In the genomic region with DNA sequence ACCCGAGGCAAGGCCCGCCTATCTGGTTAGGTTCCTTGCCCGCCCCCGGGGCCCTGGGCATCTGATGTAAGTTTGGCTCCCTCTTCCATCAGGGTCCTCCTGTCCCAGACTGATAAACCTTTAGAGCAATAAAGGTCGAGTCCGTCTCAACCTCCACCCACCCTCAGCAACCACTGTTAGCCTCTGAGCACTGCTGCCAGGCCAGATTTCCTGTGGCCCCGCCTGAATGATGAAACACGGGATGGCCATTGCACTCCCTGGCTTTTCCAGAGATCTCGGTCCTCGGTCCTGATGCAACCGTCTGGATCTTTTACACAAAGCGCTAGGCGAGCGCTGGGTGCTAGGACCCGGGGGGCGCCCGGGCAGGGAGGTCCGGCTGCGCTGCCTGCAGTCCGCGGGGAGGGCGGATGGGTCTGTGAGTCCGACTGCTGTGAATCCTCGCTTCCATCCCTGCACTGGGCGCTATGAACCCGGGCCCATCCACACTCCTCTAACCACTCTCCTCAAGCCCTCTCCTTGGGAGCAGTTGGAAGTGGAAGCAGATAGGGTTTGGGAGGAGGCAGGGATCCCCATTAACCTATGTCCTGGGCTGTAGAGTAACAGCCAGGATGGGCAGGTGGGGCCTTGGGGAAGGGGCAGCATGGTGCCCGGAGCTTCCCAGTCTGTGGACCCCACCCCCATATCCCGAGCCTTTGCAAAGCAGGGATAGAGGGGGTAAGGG, we compare ENCODE assay signal across 8 cellular contexts. TPM values are rescaled to one million over a fixed set of nuclear protein-coding genes. Genes with fewer than 3 reads are reported as not detected.
DNase-seq lines count a peak whose midpoint lies in the region; ATAC-seq, FAIRE-seq and TF ChIP-seq lines count a peak whose summit lies in the region.

No MANE protein-coding gene starts in this region.

- H3K9ac ChIP-seq in endothelial cell of umbilical vein (replicated peaks; ENCODE audit: extremely low read depth, insufficient read depth, low read length) = peak overlapping the region; percentile 66

- dilution Hi-C loops in endothelial cell of umbilical vein (cut with MboI; ENCODE audit: extremely low pct_ligation_motif_present, low sequenced_read_pairs) = no loop called here

- peak overlapping the region; percentile 57 for H3K27ac ChIP-seq in endothelial cell of umbilical vein (ENCODE audit: insufficient read depth, low read depth, low read length)

- H3K27ac Mint-ChIP-seq in WTC11 (peak overlapping the region; percentile 99), memory B cell (peak overlapping the region; percentile 92)

- peaks cover 23% of the 10 kb centered on the region for H3K4me1 ChIP-seq in endothelial cell of umbilical vein (ENCODE audit: control insufficient read depth, extremely low read depth, insufficient read depth, low read length)

- H3K4me2 ChIP-seq in endothelial cell of umbilical vein (ENCODE audit: insufficient read depth, low read length) = peak overlapping the region; percentile 80

- no TSS peak for BruUV-seq in endothelial cell of umbilical vein (replicated peaks; lab: Mats Ljungman, UMichigan)

- no peaks in the 10 kb centered on the region for H3K9me1 ChIP-seq in endothelial cell of umbilical vein (replicated peaks; ENCODE audit: control insufficient read depth, extremely low read depth, insufficient read depth, low read length)

- H3K36me3 Mint-ChIP-seq in WTC11 (peaks cover 20% of the 10 kb centered on the region), memory B cell (peaks cover 12% of the 10 kb centered on the region)

- peak; percentile 70 for DNase-seq in activated CD4-positive, alpha-beta T cell treated with anti-CD3 and anti-CD28 coated beads for 48 hours
- no peak for DNase-seq in activated CD4-positive, alpha-beta T cell treated with anti-CD3 and anti-CD28 coated beads, Interleukin-2, amount 50 U/mL, for 1 hour
- DNase-seq in HCEC 1CT (peak; percentile 97), NCI-H2107 (lab: John Stamatoyannopoulos, UW) (peak; percentile 62), WTC11 (ENCODE audit: low spot score) (peak; percentile 92), endothelial cell of umbilical vein (ENCODE audit: low read depth, low spot score) (peak; percentile 85), memory B cell (ENCODE audit: low spot score in 2 of 2) (peak in 1 of 2 donors; percentile 47), superior temporal gyrus (ENCODE audit: extremely low spot score) (peak; percentile 93)

- no peaks in the 10 kb centered on the region for H3K27me3 ChIP-seq in endothelial cell of umbilical vein (ENCODE audit: control insufficient read depth in 2 of 2, insufficient read depth in 2 of 2, low read length in 2 of 2)

- CTCF ChIA-PET in WTC11 (lab: Charles Lee) = interaction anchor here (0.7 to 5.3 kb wide), 10 partner anchors 9 to 224 kb away, joined by 3 to 75 read pairs (median 4); no protein-coding TSS in a partner anchor
- CTCF ChIA-PET in endothelial cell of umbilical vein (lab: Charles Lee) = interaction anchor here (0.7 to 9.4 kb wide), 13 partner anchors 12 to 377 kb away, joined by 3 to 214 read pairs (median 5); no protein-coding TSS in a partner anchor

- no peaks in the 10 kb centered on the region for H4K20me1 ChIP-seq in endothelial cell of umbilical vein (replicated peaks; ENCODE audit: control insufficient read depth, extremely low read depth, insufficient read depth, low read length)

- H2AFZ ChIP-seq in endothelial cell of umbilical vein (ENCODE audit: low read depth, low read length) = peak overlapping the region; percentile 79

- H3K9me3 ChIP-seq in endothelial cell of umbilical vein (replicated peaks; ENCODE audit: control insufficient read depth, insufficient read depth, low read length) = no peaks in the 10 kb centered on the region

- POLR2A ChIA-PET in WTC11 (lab: Charles Lee) = interaction anchor here (0.6 to 5.1 kb wide), 40 partner anchors 8 to 565 kb away, joined by 3 to 182 read pairs (median 5); a partner anchor contains a TSS
- POLR2A ChIA-PET in endothelial cell of umbilical vein (lab: Charles Lee) = interaction anchor here (0.6 to 6.1 kb wide), 30 partner anchors 8 to 236 kb away, joined by 3 to 59 read pairs (median 5); a partner anchor contains a TSS

- TF ChIP-seq CTCF in WTC11 (IDR thresholded peaks at IDR 0.05) = no peak
- no peak for TF ChIP-seq CTCF in endothelial cell of umbilical vein (IDR thresholded peaks at IDR 0.05; ENCODE audit: extremely low read depth in 1 of 2, insufficient read depth in 1 of 2, low read depth in 1 of 2, low read length in 2 of 2)

- no peak for TF ChIP-seq POLR2A in endothelial cell of umbilical vein (IDR thresholded peaks at IDR 0.05; ENCODE audit: low read depth, low read length)

- intact Hi-C loops in endothelial cell of umbilical vein (cut with micrococcal nuclease) = loop anchor here (1.0 kb wide), 7 partner anchors 13 to 62 kb away; no protein-coding TSS in a partner anchor

- H3K36me3 ChIP-seq in endothelial cell of umbilical vein (ENCODE audit: control insufficient read depth in 2 of 2, extremely low read depth in 1 of 2, insufficient read depth in 2 of 2, low read length in 2 of 2) = peaks cover 0 to 7% of the 10 kb centered on the region in 2 experiments

- H3K27me3 Mint-ChIP-seq in WTC11 (ENCODE audit: low read depth) = no peaks in the 10 kb centered on the region; the same call in 1 of the 2 replicates
- H3K27me3 Mint-ChIP-seq in memory B cell = no peaks in the 10 kb centered on the region

- H3K4me3 Mint-ChIP-seq in WTC11 (peak overlapping the region; percentile 95), memory B cell (peak overlapping the region; percentile 99)

- peak; percentile 87 for FAIRE-seq in endothelial cell of umbilical vein (lab: Jason Lieb, UNC)

- H3K79me2 ChIP-seq in endothelial cell of umbilical vein (ENCODE audit: control insufficient read depth, insufficient read depth, low read length) = peaks cover 16% of the 10 kb centered on the region

- H3K4me1 Mint-ChIP-seq in WTC11 = peaks cover 48% of the 10 kb centered on the region
- peaks cover 30% of the 10 kb centered on the region for H3K4me1 Mint-ChIP-seq in memory B cell

- ATAC-seq in WTC11 (peak; percentile 45), memory B cell (ENCODE audit: low read depth) (peak; percentile 6)

- H3K9me3 Mint-ChIP-seq in WTC11 (no peaks in the 10 kb centered on the region), memory B cell (no peaks in the 10 kb centered on the region)

- H3K4me3 ChIP-seq in endothelial cell of umbilical vein (replicated peaks in 1 of 3; ENCODE audit: insufficient read depth in 1 of 3, low read depth in 1 of 3, low read length in 3 of 3) = peak overlapping the region; percentile 15 to 46 (median 39)

TF ChIP-seq in WTC11, 78 proteins besides CTCF, POLR2A, EP300 and RAD21 (continues in another document):
- TF ChIP-seq SMAD4 (CRISPR knock-in tag; IDR thresholded peaks at IDR 0.05) = peak; percentile 55; the same call in 1 of the 2 replicates
- TF ChIP-seq NFYB (CRISPR knock-in tag; conservative IDR thresholded peaks at IDR 0.05; ENCODE audit: low read depth) = peak; percentile 34; the same call in 1 of the 2 replicates
- TF ChIP-seq NFE2L1 (CRISPR knock-in tag; IDR thresholded peaks at IDR 0.05) = no peak
- TF ChIP-seq ZNF121 (CRISPR knock-in tag; IDR thresholded peaks at IDR 0.05) = no peak
- peak; percentile 37; the same call in 1 of the 2 replicates for TF ChIP-seq FOXP1 (CRISPR knock-in tag; IDR thresholded peaks at IDR 0.05; ENCODE audit: borderline replicate concordance)
- no peak; the same call in 1 of the 2 replicates for TF ChIP-seq PRRX2 (CRISPR knock-in tag; IDR thresholded peaks at IDR 0.05)

TF ChIP-seq in endothelial cell of umbilical vein, 7 proteins besides CTCF, POLR2A, EP300 and RAD21:
- no peak for TF ChIP-seq FOS (IDR thresholded peaks at IDR 0.05; ENCODE audit: borderline replicate concordance, insufficient read depth, low read length)

RNA-seq across cellular contexts. Expression of a gene that starts 0.9 kb away (rescaled TPM):
- total RNA-seq in WTC11 (2021) = 118 to 158 TPM (median 153 TPM) in 3 replicates
- 53.0 and 60.4 TPM in 2 replicates for total RNA-seq in endothelial cell of umbilical vein
- polyA plus RNA-seq in endothelial cell of umbilical vein = 64.2 and 65.3 TPM in 2 replicates
- polyA plus RNA-seq in endothelial cell of umbilical vein (2011; cell fraction: cytosol; rRNA removed) = 36.6 and 46.9 TPM in 2 replicates
- polyA plus RNA-seq in endothelial cell of umbilical vein (2011; cell fraction: nucleus; rRNA removed) = 55.1 and 67.4 TPM in 2 replicates
- polyA plus RNA-seq in endothelial cell of umbilical vein (2012) = 35.9 and 40.5 TPM in 2 replicates
- polyA minus RNA-seq in endothelial cell of umbilical vein = 64.6 and 66.6 TPM in 2 replicates
- 248 TPM for polyA minus RNA-seq in endothelial cell of umbilical vein (2011; cell fraction: cytosol; rRNA and poly(A)+ RNA removed)
- 57.9 and 87.9 TPM in 2 replicates for polyA minus RNA-seq in endothelial cell of umbilical vein (2011; cell fraction: nucleus; rRNA and poly(A)+ RNA removed)

RNA-seq across cellular contexts. Expression of a gene that starts 56.8 kb away (rescaled TPM):
- total RNA-seq in WTC11 (2021) (30.4 to 38.7 TPM (median 32.5 TPM) in 3 replicates), endothelial cell of umbilical vein (24.9 and 28.2 TPM in 2 replicates)
- 14.9 and 16.0 TPM in 2 replicates for polyA plus RNA-seq in endothelial cell of umbilical vein
- 19.2 and 19.8 TPM in 2 replicates for polyA plus RNA-seq in endothelial cell of umbilical vein (2011; cell fraction: cytosol; rRNA removed)
- polyA plus RNA-seq in endothelial cell of umbilical vein (2011; cell fraction: nucleus; rRNA removed) = 13.6 and 15.4 TPM in 2 replicates
- 24.8 and 28.0 TPM in 2 replicates for polyA plus RNA-seq in endothelial cell of umbilical vein (2012)
- polyA minus RNA-seq in endothelial cell of umbilical vein = 15.5 and 29.6 TPM in 2 replicates
- 30.7 TPM for polyA minus RNA-seq in endothelial cell of umbilical vein (2011; cell fraction: cytosol; rRNA and poly(A)+ RNA removed)
- 14.8 and 16.6 TPM in 2 replicates for polyA minus RNA-seq in endothelial cell of umbilical vein (2011; cell fraction: nucleus; rRNA and poly(A)+ RNA removed)

RNA-seq across cellular contexts. Expression of a gene that starts 57.0 kb away (rescaled TPM):
- total RNA-seq in WTC11 (2021) (52.3 to 72.4 TPM (median 72.3 TPM) in 3 replicates), endothelial cell of umbilical vein (44.2 and 44.4 TPM in 2 replicates)
- 32.2 and 38.1 TPM in 2 replicates for polyA plus RNA-seq in endothelial cell of umbilical vein
- 43.3 and 47.2 TPM in 2 replicates for polyA plus RNA-seq in endothelial cell of umbilical vein (2011; cell fraction: cytosol; rRNA removed)
- 16.6 and 16.9 TPM in 2 replicates for polyA plus RNA-seq in endothelial cell of umbilical vein (2011; cell fraction: nucleus; rRNA removed)
- 39.8 and 46.4 TPM in 2 replicates for polyA plus RNA-seq in endothelial cell of umbilical vein (2012)
- polyA minus RNA-seq in endothelial cell of umbilical vein = 21.9 and 28.2 TPM in 2 replicates
- 20.9 TPM for polyA minus RNA-seq in endothelial cell of umbilical vein (2011; cell fraction: cytosol; rRNA and poly(A)+ RNA removed)
- polyA minus RNA-seq in endothelial cell of umbilical vein (2011; cell fraction: nucleus; rRNA and poly(A)+ RNA removed) = 3.8 and 5.8 TPM in 2 replicates
